Comparison of ENCODE assay signal across 20 cellular contexts in genomic region chr10:124022066-124022465, GRCh38.
"Had no signal": no experiment of that assay in that cellular context is flagged by ENCODE, and none has a peak within 500 bp of the region (broad histone marks: within the 10 kb centered on the region; RNA-seq: fewer than 3 reads in every experiment).

No MANE protein-coding gene starts in this region.

- H3K36me3 ChIP-seq: breast epithelium, uterus had no signal

- H3K27ac ChIP-seq: breast epithelium, tibial artery, uterus had no signal

- H3K4me1 ChIP-seq: breast epithelium, uterus had no signal

- DNase-seq: activated CD4-positive, alpha-beta T cell treated with anti-CD3 and anti-CD28 coated beads, Interleukin-2, amount 10 ng/mL, durations not matched to agents 7 days and 5 days; activated CD8-positive, alpha-beta T cell treated with anti-CD3 and anti-CD28 coated beads, Interleukin-2, amount 10 ng/mL, durations not matched to agents 7 days and 5 days; activated naive CD4-positive, alpha-beta T cell treated with Interleukin-2 at 50 U/mL for 16 hours; activated naive CD8-positive, alpha-beta T cell treated with anti-CD3 and anti-CD28 coated beads, Interleukin-2, amount 10 ng/mL, durations not matched to agents 7 days and 5 days; activated T-cell treated with anti-CD3 and anti-CD28 coated beads, Interleukin-2, amount 50 U/mL, for 24 hours; amygdala; cerebellar nuclear complex; effector memory CD4-positive, alpha-beta T cell; foreskin melanocyte; glutamatergic neuron; hippocampal formation; kidney glomerular epithelial cell; left ventricle myocardium superior; stimulated activated CD4-positive, alpha-beta T cell treated with anti-CD3 and anti-CD28 coated beads, Interleukin-12 subunit alpha, Interleukin-12 subunit beta, amount 100 ng/mL, for 4 hours; stimulated activated CD4-positive, alpha-beta T cell treated with anti-CD3 and anti-CD28 coated beads, Interleukin-1b, Interleukin-23, amount 100 ng/mL, for 48 hours; stimulated activated CD8-positive, alpha-beta memory T cell treated with anti-CD3 and anti-CD28 coated beads, Interleukin-4, amount 100 ng/mL, for 48 hours; stimulated activated naive CD4-positive, alpha-beta T cell treated with Interleukin-2 at 50 U/mL for 16 hours; tibial artery; uterus had no signal

- H3K4me3 ChIP-seq: breast epithelium, tibial artery, uterus had no signal

- H3K27me3 ChIP-seq: breast epithelium, tibial artery, uterus had no signal

- H3K9me3 ChIP-seq: breast epithelium, tibial artery, uterus had no signal
